Comparison of ENCODE assay signal across 1 cellular context in genomic region chr6:126075335-126076071, GRCh38.
TF ChIP-seq lines count a peak whose summit lies in the region.

No MANE protein-coding gene starts in this region.

TF ChIP-seq in K562, 482 proteins besides CTCF, POLR2A, EP300 and RAD21 (continued from another document and continues in another):
- peak; percentile 11 for TF ChIP-seq PRDM10 (IDR thresholded peaks at IDR 0.05; ENCODE audit: partially characterized antibody)
- no peak for TF ChIP-seq UBTF (IDR thresholded peaks at IDR 0.05; ENCODE audit: borderline replicate concordance in 1 of 2, low read depth in 2 of 2, low read length in 2 of 2)
- TF ChIP-seq NFE2 (IDR thresholded peaks at IDR 0.05; ENCODE audit: low read depth): peak; percentile 56
- TF ChIP-seq RREB1 (CRISPR knock-in tag; IDR thresholded peaks at IDR 0.05): no peak
- no peak for TF ChIP-seq PBX2 (CRISPR knock-in tag; IDR thresholded peaks at IDR 0.05; ENCODE audit: low read depth)
- TF ChIP-seq PBX2 (tag; conservative IDR thresholded peaks at IDR 0.05; ENCODE audit: low read depth): peak; percentile 28; the same call in 1 of the 2 replicates
- TF ChIP-seq TRIM24 (IDR thresholded peaks at IDR 0.05): peak; percentile 74 to 81
- no peak for TF ChIP-seq NCOR1 (IDR thresholded peaks at IDR 0.05)
- TF ChIP-seq, protein P1, sequence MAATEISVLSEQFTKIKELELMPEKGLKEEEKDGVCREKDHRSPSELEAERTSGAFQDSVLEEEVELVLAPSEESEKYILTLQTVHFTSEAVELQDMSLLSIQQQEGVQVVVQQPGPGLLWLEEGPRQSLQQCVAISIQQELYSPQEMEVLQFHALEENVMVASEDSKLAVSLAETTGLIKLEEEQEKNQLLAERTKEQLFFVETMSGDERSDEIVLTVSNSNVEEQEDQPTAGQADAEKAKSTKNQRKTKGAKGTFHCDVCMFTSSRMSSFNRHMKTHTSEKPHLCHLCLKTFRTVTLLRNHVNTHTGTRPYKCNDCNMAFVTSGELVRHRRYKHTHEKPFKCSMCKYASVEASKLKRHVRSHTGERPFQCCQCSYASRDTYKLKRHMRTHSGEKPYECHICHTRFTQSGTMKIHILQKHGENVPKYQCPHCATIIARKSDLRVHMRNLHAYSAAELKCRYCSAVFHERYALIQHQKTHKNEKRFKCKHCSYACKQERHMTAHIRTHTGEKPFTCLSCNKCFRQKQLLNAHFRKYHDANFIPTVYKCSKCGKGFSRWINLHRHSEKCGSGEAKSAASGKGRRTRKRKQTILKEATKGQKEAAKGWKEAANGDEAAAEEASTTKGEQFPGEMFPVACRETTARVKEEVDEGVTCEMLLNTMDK (IDR thresholded peaks at IDR 0.05; ENCODE audit: borderline replicate concordance, insufficient read depth, low read depth, low read length, poor library complexity, severe bottlenecking): no peak
- TF ChIP-seq C11orf30 (IDR thresholded peaks at IDR 0.05; ENCODE audit: low read depth): peak; percentile 14; the same call in 1 of the 2 replicates
- TF ChIP-seq JUND (IDR thresholded peaks at IDR 0.05; ENCODE audit: borderline replicate concordance, low read depth, low read length): no peak
- TF ChIP-seq JUND (tag; IDR thresholded peaks at IDR 0.05; ENCODE audit: borderline replicate concordance, low read depth, low read length): no peak
- no peak for TF ChIP-seq SMARCA4 (IDR thresholded peaks at IDR 0.05)
- no peak for TF ChIP-seq ZBTB33 (CRISPR knock-in tag; IDR thresholded peaks at IDR 0.05)
- no peak for TF ChIP-seq HMGXB4 (CRISPR knock-in tag; IDR thresholded peaks at IDR 0.05)
- no peak for TF ChIP-seq IRF1 (CRISPR knock-in tag; IDR thresholded peaks at IDR 0.05; ENCODE audit: borderline replicate concordance)
- no peak for TF ChIP-seq CHD4 (IDR thresholded peaks at IDR 0.05; ENCODE audit: insufficient read depth, insufficient replicate concordance, low read depth, low read length, poor library complexity, severe bottlenecking)
- TF ChIP-seq KAT2B (IDR thresholded peaks at IDR 0.05; ENCODE audit: low read depth, low read length): no peak
- TF ChIP-seq, protein P2, sequence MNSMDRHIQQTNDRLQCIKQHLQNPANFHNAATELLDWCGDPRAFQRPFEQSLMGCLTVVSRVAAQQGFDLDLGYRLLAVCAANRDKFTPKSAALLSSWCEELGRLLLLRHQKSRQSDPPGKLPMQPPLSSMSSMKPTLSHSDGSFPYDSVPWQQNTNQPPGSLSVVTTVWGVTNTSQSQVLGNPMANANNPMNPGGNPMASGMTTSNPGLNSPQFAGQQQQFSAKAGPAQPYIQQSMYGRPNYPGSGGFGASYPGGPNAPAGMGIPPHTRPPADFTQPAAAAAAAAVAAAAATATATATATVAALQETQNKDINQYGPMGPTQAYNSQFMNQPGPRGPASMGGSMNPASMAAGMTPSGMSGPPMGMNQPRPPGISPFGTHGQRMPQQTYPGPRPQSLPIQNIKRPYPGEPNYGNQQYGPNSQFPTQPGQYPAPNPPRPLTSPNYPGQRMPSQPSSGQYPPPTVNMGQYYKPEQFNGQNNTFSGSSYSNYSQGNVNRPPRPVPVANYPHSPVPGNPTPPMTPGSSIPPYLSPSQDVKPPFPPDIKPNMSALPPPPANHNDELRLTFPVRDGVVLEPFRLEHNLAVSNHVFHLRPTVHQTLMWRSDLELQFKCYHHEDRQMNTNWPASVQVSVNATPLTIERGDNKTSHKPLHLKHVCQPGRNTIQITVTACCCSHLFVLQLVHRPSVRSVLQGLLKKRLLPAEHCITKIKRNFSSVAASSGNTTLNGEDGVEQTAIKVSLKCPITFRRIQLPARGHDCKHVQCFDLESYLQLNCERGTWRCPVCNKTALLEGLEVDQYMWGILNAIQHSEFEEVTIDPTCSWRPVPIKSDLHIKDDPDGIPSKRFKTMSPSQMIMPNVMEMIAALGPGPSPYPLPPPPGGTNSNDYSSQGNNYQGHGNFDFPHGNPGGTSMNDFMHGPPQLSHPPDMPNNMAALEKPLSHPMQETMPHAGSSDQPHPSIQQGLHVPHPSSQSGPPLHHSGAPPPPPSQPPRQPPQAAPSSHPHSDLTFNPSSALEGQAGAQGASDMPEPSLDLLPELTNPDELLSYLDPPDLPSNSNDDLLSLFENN (IDR thresholded peaks at IDR 0.05; ENCODE audit: low read depth in 2 of 2, low read length in 2 of 2): no peak
- peak; percentile 24; the same call in 1 of the 2 replicates for TF ChIP-seq SOX6 (IDR thresholded peaks at IDR 0.05)
